8 cellular contexts compared by ENCODE assay signal in genomic region chr3:128618398-128618726, GRCh38. TPM values are rescaled to one million over a fixed set of nuclear protein-coding genes. Genes with fewer than 3 reads are reported as not detected.
DNase-seq lines count a peak whose midpoint lies in the region; ATAC-seq, FAIRE-seq and TF ChIP-seq lines count a peak whose summit lies in the region.

No MANE protein-coding gene starts in this region.

- ATAC-seq in HG02852 (IDR thresholded peaks at IDR 0.05; ENCODE audit: unreplicated experiment), result no peak

- no peaks in the 10 kb centered on the region for H3K27me3 ChIP-seq in HUES48 (ENCODE audit: control insufficient read depth, insufficient read depth, low read length)
- no peaks in the 10 kb centered on the region for H3K27me3 ChIP-seq in bronchial epithelial cell (ENCODE audit: control insufficient read depth, insufficient read depth, low read length)
- H3K27me3 ChIP-seq in mucosa of stomach (ENCODE audit: control insufficient read depth, insufficient read depth, low read length), result no peaks in the 10 kb centered on the region

- H3K4me3 ChIP-seq in AG04449 (ENCODE audit: low read depth, low read length), result peak overlapping the region; percentile 85
- H3K4me3 ChIP-seq in HUES48 (ENCODE audit: low read depth, low read length), result peak overlapping the region; percentile 77
- peak overlapping the region; percentile 66 for H3K4me3 ChIP-seq in bronchial epithelial cell (ENCODE audit: low read depth, low read length)
- H3K4me3 ChIP-seq in mucosa of stomach (ENCODE audit: low read length), result peak overlapping the region; percentile 29

- DNase-seq in AG04449 (ENCODE audit: low read depth, low spot score) (no peak), bronchial epithelial cell (ENCODE audit: low read depth) (no peak), NCI-H1048 (lab: John Stamatoyannopoulos, UW) (no peak), GM03348 (ENCODE audit: low spot score) (no peak), NCI-H2107 treated with DMSO at 0.1 percent for 48 hours (lab: John Stamatoyannopoulos, UW; ENCODE audit: unreplicated experiment) (no peak)

- H3K4me1 ChIP-seq in HUES48 (ENCODE audit: control insufficient read depth, insufficient read depth, low read length) (no peaks in the 10 kb centered on the region), mucosa of stomach (ENCODE audit: control insufficient read depth, insufficient read depth, low read length) (peaks cover 11% of the 10 kb centered on the region)

- H3K9ac ChIP-seq in HUES48 (ENCODE audit: low read depth, low read length), result peak overlapping the region; percentile 79
- peak overlapping the region; percentile 77 for H3K9ac ChIP-seq in mucosa of stomach (ENCODE audit: low read length)

- H3K36me3 ChIP-seq in HUES48 (ENCODE audit: control insufficient read depth, insufficient read depth, low read length) (peaks cover 44% of the 10 kb centered on the region), bronchial epithelial cell (ENCODE audit: control insufficient read depth, insufficient read depth, low read length) (peaks cover 16% of the 10 kb centered on the region), mucosa of stomach (ENCODE audit: control insufficient read depth, insufficient read depth, low read length) (no peaks in the 10 kb centered on the region)

- H3K9me3 ChIP-seq in HUES48 (ENCODE audit: control insufficient read depth, insufficient read depth, low read length) (no peaks in the 10 kb centered on the region), mucosa of stomach (ENCODE audit: control insufficient read depth, low read length) (no peaks in the 10 kb centered on the region)

- FAIRE-seq in bronchial epithelial cell (lab: Jason Lieb, UNC), result no peak

- CTCF ChIA-PET in AG04449 (lab: Yijun Ruan, JAX), result interaction anchor here (0.7 to 4.1 kb wide), 39 partner anchors 10 to 448 kb away, joined by 3 to 59 read pairs (median 5); partner anchors contain the start of gene ACAD9

- peak overlapping the region; percentile 85 for H3K27ac ChIP-seq in HUES48 (ENCODE audit: low read depth, low read length)

- POLR2A ChIA-PET in AG04449 (lab: Yijun Ruan, JAX), result interaction anchor here (1.1 kb wide), 1 partner anchor 177 kb away, joined by 3 read pairs; no protein-coding TSS in a partner anchor

- no peak for TF ChIP-seq CTCF in AG04449 (IDR thresholded peaks at IDR 0.05; ENCODE audit: insufficient read depth, low read length, missing control alignments)
- TF ChIP-seq CTCF in bronchial epithelial cell (IDR thresholded peaks at IDR 0.05; ENCODE audit: insufficient read depth, low read length, severe bottlenecking), result no peak

RNA-seq across cellular contexts. Expression of gene RPN1, which starts 32.3 kb away (rescaled TPM):
- total RNA-seq in bronchial epithelial cell, result 506 and 514 TPM in 2 replicates

Comparison
In these comparisons a context has a peak if more than half of its experiments do, and no peak if none do; other contexts are left out.
1. H3K4me3 ChIP-seq: peak in every context shown above with its lines; median percentile 85 in AG04449; 77 in HUES48; 66 in bronchial epithelial cell; 29 in mucosa of stomach.